ENCODE assay signal across 8 cellular contexts in genomic region chr17:19645608-19646250, GRCh38. TPM values are rescaled to one million over a fixed set of nuclear protein-coding genes. Genes with fewer than 3 reads are reported as not detected.
DNase-seq lines count a peak whose midpoint lies in the region; ATAC-seq and TF ChIP-seq lines count a peak whose summit lies in the region.

No MANE protein-coding gene starts in this region.

- H3K9me3 ChIP-seq in psoas muscle = no peaks in the 10 kb centered on the region

- TF ChIP-seq POLR2A in NB4 (IDR thresholded peaks at IDR 0.05; ENCODE audit: extremely low read depth, insufficient read length) = no peak

- peak overlapping the region; percentile 94 for H3K27ac ChIP-seq in psoas muscle

- ATAC-seq in psoas muscle = no peak
- no peak for ATAC-seq in HG03095 (IDR thresholded peaks at IDR 0.05; ENCODE audit: unreplicated experiment)

- TF ChIP-seq CTCF in NB4 (IDR thresholded peaks at IDR 0.05; ENCODE audit: low read depth, low read length) (peak; percentile 95), fibroblast of the aortic adventitia (IDR thresholded peaks at IDR 0.05; ENCODE audit: insufficient read depth, low read length) (peak; percentile 47), psoas muscle (IDR thresholded peaks at IDR 0.05) (peak; percentile 41)

- H3K27me3 ChIP-seq in psoas muscle (ENCODE audit: insufficient read depth in 3 of 3, low read length in 2 of 3) = no peaks in the 10 kb centered on the region

- no peaks in the 10 kb centered on the region for H3K36me3 ChIP-seq in psoas muscle (ENCODE audit: insufficient read depth in 1 of 2, low read depth in 1 of 2)

- WGBS in psoas muscle, 3 donors = 52 to 62% (median 56%) methylated on average over 8 of the region's 8 CpGs

- peaks cover 17% of the 10 kb centered on the region for H3K4me1 ChIP-seq in psoas muscle

- DNase-seq in GDM1 (lab: John Stamatoyannopoulos, UW) (peak; percentile 53), NB4 (ENCODE audit: low read depth) (peak; percentile 78), fibroblast of the aortic adventitia (ENCODE audit: low read depth) (peak; percentile 34), psoas muscle (peak in 1 of 2 donors; percentile 25), NCI-H2029 (lab: John Stamatoyannopoulos, UW) (no peak), middle frontal gyrus (ENCODE audit: extremely low spot score, low spot score) (no peak)
- peak; percentile 9 to 13 for DNase-seq in activated CD8-positive, alpha-beta memory T cell treated with anti-CD3 and anti-CD28 coated beads for 4 hours (ENCODE audit: low read depth in 2 of 2)

- intact Hi-C loops in psoas muscle (cut with DNase I) = loop anchor here (2.0 to 5.0 kb wide), 4 partner anchors 107 to 133 kb away; no protein-coding TSS in a partner anchor

- H3K4me3 ChIP-seq in NB4 (ENCODE audit: low read depth, low read length) (no peak overlapping the region), fibroblast of the aortic adventitia (ENCODE audit: low read depth, low read length) (no peak overlapping the region), psoas muscle (peak overlapping the region; percentile 84)

RNA-seq across cellular contexts. Expression of gene ALDH3A2, which starts 2.8 kb away (rescaled TPM):
- 59.7 and 165 TPM in 2 replicates for total RNA-seq in fibroblast of the aortic adventitia (ENCODE audit: low replicate concordance)
- 100 to 1,000 TPM in 1 of 4 donors, 10 to 100 TPM in 3; 57.6 to 229 (median 86.2) TPM for total RNA-seq in psoas muscle
- polyA plus RNA-seq in psoas muscle = 10 to 100 TPM; 32.9 to 78.1 (median 68.6) TPM

Comparison
In these comparisons a context has a peak if more than half of its experiments do, and no peak if none do; other contexts are left out.
1. DNase-seq: peak in GDM1 (single experiment), NB4 (single experiment), activated CD8-positive, alpha-beta memory T cell treated with anti-CD3 and anti-CD28 coated beads for 4 hours (2 of 2) and fibroblast of the aortic adventitia (single experiment); none in NCI-H2029 (single experiment) and middle frontal gyrus (single experiment).
2. CTCF ChIP-seq: peak in every context shown above with its lines; median percentile 95 in NB4; 47 in fibroblast of the aortic adventitia; 41 in psoas muscle.